19 cellular contexts compared by ENCODE assay signal in genomic region chr1:25724201-25724600, GRCh38.
"Had no signal": no experiment of that assay in that cellular context is flagged by ENCODE, and none has a peak within 500 bp of the region (broad histone marks: within the 10 kb centered on the region; RNA-seq: fewer than 3 reads in every experiment).

No MANE protein-coding gene starts in this region.

- H3K27ac ChIP-seq: cardiac muscle cell, left ventricle myocardium inferior, parathyroid adenoma, right lobe of liver, transverse colon, vagina had no signal

- FAIRE-seq: endometrium, frontal cortex, small intestine, TTC549 had no signal

- H3K27me3 ChIP-seq: cardiac muscle cell, right lobe of liver, transverse colon, vagina had no signal

- H3K4me3 ChIP-seq: cardiac muscle cell, left ventricle myocardium inferior, right lobe of liver, transverse colon, vagina had no signal

- H3K4me1 Mint-ChIP-seq: stimulated activated naive B cell treated with anti-CD40 and anti-IgM and Interleukin-4, amounts not matched to agents 10 μg/mL and 1 μg/mL and 100 μg/mL, for 72 hours had no signal

- H3K36me3 ChIP-seq: cardiac muscle cell, left ventricle myocardium inferior, right lobe of liver, transverse colon, vagina had no signal

- ATAC-seq: right lobe of liver; stimulated activated naive B cell treated with anti-CD40 and anti-IgM and Interleukin-4, amounts not matched to agents 10 μg/mL and 1 μg/mL and 100 μg/mL, for 72 hours had no signal

- H3K36me3 Mint-ChIP-seq: activated naive CD8-positive, alpha-beta T cell treated with anti-CD3 and anti-CD28 coated beads for 36 hours; stimulated activated naive B cell treated with anti-CD40 and anti-IgM and Interleukin-4, amounts not matched to agents 10 μg/mL and 1 μg/mL and 100 μg/mL, for 72 hours had no signal

- H3K27ac Mint-ChIP-seq: activated naive CD8-positive, alpha-beta T cell treated with anti-CD3 and anti-CD28 coated beads for 36 hours; stimulated activated naive B cell treated with anti-CD40 and anti-IgM and Interleukin-4, amounts not matched to agents 10 μg/mL and 1 μg/mL and 100 μg/mL, for 72 hours had no signal

- H3K9me3 ChIP-seq: left ventricle myocardium inferior, right lobe of liver, transverse colon, vagina had no signal

- DNase-seq: activated CD4-positive, alpha-beta T cell treated with anti-CD3 and anti-CD28 coated beads for 1 hour; activated naive CD4-positive, alpha-beta T cell; activated naive CD8-positive, alpha-beta T cell treated with anti-CD3 and anti-CD28 coated beads for 36 hours; activated T-cell treated with anti-CD3 and anti-CD28 coated beads, Interleukin-2, amount 50 U/mL, for 1 hour; hippocampal formation; left ventricle myocardium inferior; nucleus accumbens; right lobe of liver; small intestine; stimulated activated CD4-positive, alpha-beta T cell treated with anti-CD3 and anti-CD28 coated beads, Interleukin-2, amount 100 ng/mL, for 24 hours; stimulated activated naive B cell treated with anti-CD40 and anti-IgM and Interleukin-4, amounts not matched to agents 10 μg/mL and 1 μg/mL and 100 μg/mL, for 72 hours; transverse colon had no signal

- H3K79me2 ChIP-seq: parathyroid adenoma had no signal

- H3K9me3 Mint-ChIP-seq: activated naive CD8-positive, alpha-beta T cell treated with anti-CD3 and anti-CD28 coated beads for 36 hours; nephron had no signal

- H3K9ac ChIP-seq: parathyroid adenoma had no signal

- H2AFZ ChIP-seq: parathyroid adenoma had no signal

- H3K27me3 Mint-ChIP-seq: activated naive CD8-positive, alpha-beta T cell treated with anti-CD3 and anti-CD28 coated beads for 36 hours had no signal

- H3K4me1 ChIP-seq: parathyroid adenoma had no signal

- H3K4me3 Mint-ChIP-seq: activated naive CD8-positive, alpha-beta T cell treated with anti-CD3 and anti-CD28 coated beads for 36 hours; nephron; stimulated activated naive B cell treated with anti-CD40 and anti-IgM and Interleukin-4, amounts not matched to agents 10 μg/mL and 1 μg/mL and 100 μg/mL, for 72 hours had no signal
